Comparison of ENCODE assay signal across 1 cellular context in the genomic region with DNA sequence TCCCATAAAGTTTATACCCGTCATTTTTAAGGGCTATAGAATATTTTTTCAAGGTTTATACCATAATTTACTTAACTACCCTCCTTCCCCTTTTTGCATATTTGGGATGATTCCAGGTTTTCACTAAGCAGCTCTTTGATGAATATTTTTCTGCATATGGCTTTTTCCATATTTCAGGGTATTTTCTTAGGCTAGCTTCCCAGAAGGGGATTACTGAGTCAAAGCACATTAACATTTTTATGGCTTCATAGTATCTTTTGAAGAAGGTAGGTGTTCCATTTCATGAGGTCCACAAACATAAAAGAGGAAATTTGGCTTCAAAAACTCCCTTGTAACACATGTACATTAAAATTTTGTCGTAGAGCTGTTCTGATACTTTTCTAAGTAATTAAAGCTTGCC.
TF ChIP-seq lines count a peak whose summit lies in the region.

No MANE protein-coding gene starts in this region.

TF ChIP-seq in K562, 482 proteins besides CTCF, POLR2A, EP300 and RAD21:
- peak; percentile 11; the same call in 1 of the 2 replicates for TF ChIP-seq NFIC (IDR thresholded peaks at IDR 0.05)
- no peak for TF ChIP-seq LARP7 (IDR thresholded peaks at IDR 0.05)
TF ChIP-seq in K562: peak in this region for 1.
